In the genomic region with DNA sequence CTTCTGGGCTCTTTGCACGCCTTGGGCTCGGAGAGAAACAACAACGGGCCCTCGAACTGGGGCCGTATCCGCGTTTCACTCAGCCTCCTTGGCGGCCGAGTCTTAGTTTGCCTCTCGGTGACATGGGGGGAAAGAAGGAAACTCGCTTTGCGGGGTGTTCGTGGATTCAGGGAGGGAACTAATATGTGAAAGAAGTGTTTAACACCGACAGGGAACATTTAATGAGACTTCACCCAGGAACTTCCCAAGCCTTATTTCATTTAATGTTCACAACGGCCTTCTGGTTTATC, we compare ENCODE assay signal across 8 cellular contexts. TPM values are rescaled to one million over a fixed set of nuclear protein-coding genes. Genes with fewer than 3 reads are reported as not detected.
DNase-seq lines count a peak whose midpoint lies in the region; ATAC-seq, FAIRE-seq and TF ChIP-seq lines count a peak whose summit lies in the region.

No MANE protein-coding gene starts in this region.

- no peak for FAIRE-seq in small intestine (lab: Jason Lieb, UNC)

- no peaks in the 10 kb centered on the region for H3K27me3 Mint-ChIP-seq in activated CD8-positive, alpha-beta T cell treated with anti-CD3 and anti-CD28 coated beads for 36 hours

- CTCF ChIA-PET in activated CD8-positive, alpha-beta T cell treated with anti-CD3 and anti-CD28 coated beads for 36 hours (lab: Charles Lee): interaction anchor here (1.2 kb wide), 1 partner anchor 73 kb away, joined by 3 read pairs; no protein-coding TSS in a partner anchor

- intact Hi-C loops in activated CD8-positive, alpha-beta T cell treated with anti-CD3 and anti-CD28 coated beads for 36 hours (cut with micrococcal nuclease): no loop called here

- POLR2A ChIA-PET in activated CD8-positive, alpha-beta T cell treated with anti-CD3 and anti-CD28 coated beads for 36 hours (lab: Charles Lee): interaction anchor here (2.3 kb wide), 1 partner anchor 118 kb away, joined by 20 read pairs; a partner anchor contains a TSS

- no CpG with 5 or more reads among the region's 15 CpGs for WGBS in iPS DF 6.9 (ENCODE audit: insufficient coverage, insufficient read length)
- 0% methylated on average over 15 of the region's 15 CpGs for WGBS in small intestine, 3 donors

- peaks cover 43% of the 10 kb centered on the region for H3K36me3 Mint-ChIP-seq in activated CD8-positive, alpha-beta T cell treated with anti-CD3 and anti-CD28 coated beads for 36 hours (ENCODE audit: low read depth)

- H3K27me3 ChIP-seq in iPS DF 6.9 (ENCODE audit: control insufficient read depth, insufficient read depth, low read length) (no peaks in the 10 kb centered on the region), small intestine (ENCODE audit: control insufficient read depth in 2 of 2, insufficient read depth in 2 of 2, low read length in 2 of 2) (no peaks in the 10 kb centered on the region)

- peaks cover 66% of the 10 kb centered on the region for H3K4me1 Mint-ChIP-seq in activated CD8-positive, alpha-beta T cell treated with anti-CD3 and anti-CD28 coated beads for 36 hours (ENCODE audit: low read depth)

- H3K9me3 ChIP-seq in iPS DF 6.9 (ENCODE audit: control insufficient read depth, insufficient read depth, low read length): no peaks in the 10 kb centered on the region
- H3K9me3 ChIP-seq in small intestine (ENCODE audit: control insufficient read depth, low read depth): no peaks in the 10 kb centered on the region

- no peak for ATAC-seq in activated CD8-positive, alpha-beta T cell treated with anti-CD3 and anti-CD28 coated beads for 36 hours
- no peak for ATAC-seq in GM18502 (IDR thresholded peaks at IDR 0.05; ENCODE audit: poor library complexity, unreplicated experiment)
- no peak for ATAC-seq in GM21447 (IDR thresholded peaks at IDR 0.05; ENCODE audit: unreplicated experiment)
- ATAC-seq in GM21737 (IDR thresholded peaks at IDR 0.05; ENCODE audit: unreplicated experiment): no peak

- peak overlapping the region; percentile 98 for H3K4me3 Mint-ChIP-seq in activated CD8-positive, alpha-beta T cell treated with anti-CD3 and anti-CD28 coated beads for 36 hours

- H3K4me3 ChIP-seq in HFF-Myc (replicated peaks; ENCODE audit: low read depth, low read length): peak overlapping the region; percentile 77
- H3K4me3 ChIP-seq in iPS DF 6.9 (ENCODE audit: low read length): peak overlapping the region; percentile 60
- peak overlapping the region; percentile 76 to 90 for H3K4me3 ChIP-seq in small intestine (ENCODE audit: low read depth in 1 of 2, low read length in 2 of 2)

- peaks cover 2% of the 10 kb centered on the region for H3K9me3 Mint-ChIP-seq in activated CD8-positive, alpha-beta T cell treated with anti-CD3 and anti-CD28 coated beads for 36 hours

- H3K27ac Mint-ChIP-seq in activated CD8-positive, alpha-beta T cell treated with anti-CD3 and anti-CD28 coated beads for 36 hours: peak overlapping the region; percentile 97

- TF ChIP-seq CTCF in HFF-Myc (IDR thresholded peaks at IDR 0.05; ENCODE audit: low read depth, low read length, missing control alignments): no peak
- no peak for TF ChIP-seq CTCF in activated CD8-positive, alpha-beta T cell treated with anti-CD3 and anti-CD28 coated beads for 36 hours (IDR thresholded peaks at IDR 0.05)

- no peak overlapping the region for H3K27ac ChIP-seq in iPS DF 6.9 (ENCODE audit: low read length)
- peak overlapping the region; percentile 98 for H3K27ac ChIP-seq in small intestine (ENCODE audit: low read depth in 1 of 2, low read length in 1 of 2)

- DNase-seq in HFF-Myc (ENCODE audit: extremely low read depth, low read depth) (no peak), iPS DF 6.9 (ENCODE audit: low read depth, low spot score) (no peak), small intestine (no peak), COLO829 (ENCODE audit: low spot score) (no peak)
- no peak for DNase-seq in activated CD8-positive, alpha-beta T cell treated with anti-CD3 and anti-CD28 coated beads for 36 hours

- H3K36me3 ChIP-seq in iPS DF 6.9 (ENCODE audit: control insufficient read depth, insufficient read depth, low read length) (no peaks in the 10 kb centered on the region), small intestine (ENCODE audit: control insufficient read depth in 2 of 2, insufficient read depth in 2 of 2, low read length in 2 of 2) (no peaks in the 10 kb centered on the region)

- H3K4me1 ChIP-seq in iPS DF 6.9 (ENCODE audit: control insufficient read depth, insufficient read depth, low read length): no peaks in the 10 kb centered on the region
- peaks cover 13 to 30% of the 10 kb centered on the region in 2 donors for H3K4me1 ChIP-seq in small intestine (ENCODE audit: control insufficient read depth in 2 of 2, insufficient read depth in 1 of 2, low read depth in 1 of 2, low read length in 1 of 2)

RNA-seq across cellular contexts. Expression of a gene that starts 0.9 kb away (rescaled TPM):
- 100 to 1,000 TPM; 151 to 153 TPM for total RNA-seq in activated CD8-positive, alpha-beta T cell treated with anti-CD3 and anti-CD28 coated beads for 36 hours
- 100 to 1,000 TPM; 138 to 166 (median 152) TPM for polyA plus RNA-seq in small intestine
